In genomic region chr4:115272585-115272984, GRCh38 we compare ENCODE assay signal across 32 cellular contexts.
DNase-seq lines count a peak whose midpoint lies in the region; ATAC-seq and TF ChIP-seq lines count a peak whose summit lies in the region.
"Had no signal": no experiment of that assay in that cellular context is flagged by ENCODE, and none has a peak within 500 bp of the region (broad histone marks: within the 10 kb centered on the region; RNA-seq: fewer than 3 reads in every experiment).

No MANE protein-coding gene starts in this region.

- H3K9me3 Mint-ChIP-seq in H9 = no peaks in the 10 kb centered on the region
- H3K9me3 Mint-ChIP-seq: activated naive CD4-positive, alpha-beta T cell treated with anti-CD3 and anti-CD28 coated beads, Interleukin-2, amount 50 U/mL, for 24 hours; mesothelial cell of epicardium had no signal

- H3K36me3 Mint-ChIP-seq in H9 (ENCODE audit: insufficient read depth in 1 of 3, low read depth in 3 of 3) = no peaks in the 10 kb centered on the region
- H3K36me3 Mint-ChIP-seq: activated naive CD4-positive, alpha-beta T cell treated with anti-CD3 and anti-CD28 coated beads, Interleukin-2, amount 50 U/mL, for 24 hours; mesothelial cell of epicardium; naive B cell had no signal

- H3K79me2 ChIP-seq in OCI-LY7 (ENCODE audit: insufficient read depth, low read depth, low read length) (no peaks in the 10 kb centered on the region), H9 (ENCODE audit: insufficient read depth, low read length) (no peaks in the 10 kb centered on the region)

- no TSS peak for BruUV-seq in OCI-LY7 (replicated peaks; lab: Mats Ljungman, UMichigan)

- H3K14ac ChIP-seq in H9 (ENCODE audit: insufficient read depth, low read length) = no peak overlapping the region

- H3K4me2 ChIP-seq in BLaER1 = peak overlapping the region; percentile 42
- H3K4me2 ChIP-seq in OCI-LY7 (ENCODE audit: low read length) = peak overlapping the region; percentile 6; the same call in 1 of the 2 replicates
- H3K4me2 ChIP-seq in H9 (ENCODE audit: insufficient read depth, insufficient read length, low read length) = no peak overlapping the region

- H4K8ac ChIP-seq in H9 (replicated peaks; ENCODE audit: insufficient read length, low read depth, low read length) = no peak overlapping the region

- POLR2A ChIA-PET in OCI-LY7 (lab: Charles Lee) = no interaction called here

- H4K91ac ChIP-seq in H9 (ENCODE audit: insufficient read length, low read depth, low read length) = no peak overlapping the region

- no peak overlapping the region for H2BK120ac ChIP-seq in H9 (ENCODE audit: low read depth, low read length, poor library complexity, severe bottlenecking)

- no peak overlapping the region for H4K5ac ChIP-seq in H9 (ENCODE audit: insufficient read length, low read depth, low read length)

- no peak overlapping the region for H3K56ac ChIP-seq in H9 (ENCODE audit: insufficient read length, low read depth, low read length)

- H2BK20ac ChIP-seq in H9 (ENCODE audit: low read depth, low read length, poor library complexity, severe bottlenecking) = no peak overlapping the region

- H3K79me1 ChIP-seq in H9 (ENCODE audit: insufficient read depth, low read depth, low read length, poor library complexity, severe bottlenecking) = no peaks in the 10 kb centered on the region

- CTCF ChIA-PET in OCI-LY7 (lab: Charles Lee; ENCODE audit: unreplicated experiment) = no interaction called here

- H3K23ac ChIP-seq in H9 (ENCODE audit: insufficient read length, low read depth, low read length) = no peak overlapping the region

- peaks cover 8 to 9% of the 10 kb centered on the region in 2 experiments for H3K4me1 Mint-ChIP-seq in H9
- H3K4me1 Mint-ChIP-seq: activated naive CD4-positive, alpha-beta T cell treated with anti-CD3 and anti-CD28 coated beads, Interleukin-2, amount 50 U/mL, for 24 hours; mesothelial cell of epicardium had no signal

- no CpG with 5 or more reads among the region's 2 CpGs for WGBS in H9 (ENCODE audit: extremely low coverage, insufficient read length, low lambda C conversion rate)

- H3K23me2 ChIP-seq in H9 (ENCODE audit: insufficient read length, low read depth, low read length, poor library complexity, severe bottlenecking) = no peaks in the 10 kb centered on the region

- H3K27ac Mint-ChIP-seq in H9 = no peak overlapping the region; a peak in 1 of 7 replicates
- H3K27ac Mint-ChIP-seq: activated CD4-positive, alpha-beta T cell treated with anti-CD3 and anti-CD28 coated beads for 36 hours; activated CD8-positive, alpha-beta T cell treated with anti-CD3 and anti-CD28 coated beads, Interleukin-2, amount 10 ng/mL, durations not matched to agents 7 days and 5 days; activated naive CD4-positive, alpha-beta T cell treated with anti-CD3 and anti-CD28 coated beads, Interleukin-2, amount 50 U/mL, for 24 hours; HFFc6; mesothelial cell of epicardium; naive B cell had no signal

- no peak for TF ChIP-seq CTCF in OCI-LY7 (conservative IDR thresholded peaks at IDR 0.05; ENCODE audit: low read length)
- TF ChIP-seq CTCF in H9 (conservative IDR thresholded peaks at IDR 0.05) = no peak

- no peak overlapping the region for H3K4ac ChIP-seq in H9 (ENCODE audit: low read depth, low read length)

- no peaks in the 10 kb centered on the region for H3K9me2 ChIP-seq in OCI-LY7 (ENCODE audit: insufficient read depth, low read length)

- intact Hi-C loops in OCI-LY7 (cut with micrococcal nuclease; ENCODE audit: unreplicated experiment) = no loop called here

- no peak overlapping the region for H3K4me3 Mint-ChIP-seq in H9
- H3K4me3 Mint-ChIP-seq: activated CD4-positive, alpha-beta T cell treated with anti-CD3 and anti-CD28 coated beads for 36 hours; activated CD8-positive, alpha-beta T cell treated with anti-CD3 and anti-CD28 coated beads, Interleukin-2, amount 10 ng/mL, durations not matched to agents 7 days and 5 days; activated naive CD4-positive, alpha-beta T cell treated with anti-CD3 and anti-CD28 coated beads, Interleukin-2, amount 50 U/mL, for 24 hours; HFFc6; mesothelial cell of epicardium; naive B cell had no signal

- no peak overlapping the region for H3K18ac ChIP-seq in H9 (ENCODE audit: insufficient read length, low read depth, low read length)

- H3K9ac ChIP-seq in BLaER1 (no peak overlapping the region), H9 (ENCODE audit: extremely low read depth, insufficient read length, low read length) (no peak overlapping the region)

- no peak overlapping the region for H3K4me3 ChIP-seq in BLaER1
- no peak overlapping the region for H3K4me3 ChIP-seq in OCI-LY7 (ENCODE audit: low read depth, low read length, poor library complexity, severe bottlenecking)
- H3K4me3 ChIP-seq: dorsolateral prefrontal cortex, heart right ventricle, Peyer's patch, prostate gland, tibial artery, vagina had no signal

- no peak for DNase-seq in OCI-LY7 (ENCODE audit: low spot score)
- DNase-seq in H9 = no peak
- DNase-seq in DMS153 (lab: John Stamatoyannopoulos, UW) = no peak
- no peak for DNase-seq in NOMO-1 treated with DMSO at 0.1 percent for 48 hours (lab: John Stamatoyannopoulos, UW; ENCODE audit: unreplicated experiment)
- DNase-seq: activated CD4-positive, alpha-beta T cell treated with anti-CD3 and anti-CD28 coated beads for 36 hours; activated CD8-positive, alpha-beta T cell treated with anti-CD3 and anti-CD28 coated beads, Interleukin-2, amount 10 ng/mL, durations not matched to agents 7 days and 5 days; activated T-cell treated with anti-CD3 and anti-CD28 coated beads for 4 hours; amygdala; CD8-positive, alpha-beta memory T cell; dorsolateral prefrontal cortex; foreskin melanocyte; heart right ventricle; HFFc6; naive B cell; NCI-H1417; NCI-H2029 treated with DMSO at 0.1 percent for 48 hours; NCI-H226; NCI-H69; Peyer's patch; SHP77; stimulated activated CD4-positive, alpha-beta T cell treated with anti-CD3 and anti-CD28 coated beads, Interleukin-12 subunit alpha, Interleukin-12 subunit beta, amount 100 ng/mL, for 4 hours; stimulated activated CD4-positive, alpha-beta T cell treated with anti-CD3 and anti-CD28 coated beads, Interleukin-2, amount 100 ng/mL, for 48 hours; tibial artery had no signal

- no peaks in the 10 kb centered on the region for H3K27me3 Mint-ChIP-seq in H9 (ENCODE audit: low read depth)
- H3K27me3 Mint-ChIP-seq: activated CD4-positive, alpha-beta T cell treated with anti-CD3 and anti-CD28 coated beads for 36 hours; activated naive CD4-positive, alpha-beta T cell treated with anti-CD3 and anti-CD28 coated beads, Interleukin-2, amount 50 U/mL, for 24 hours; naive B cell had no signal

- no peak overlapping the region for H2BK12ac ChIP-seq in H9 (ENCODE audit: insufficient read length, low read depth, low read length)

- H2BK15ac ChIP-seq in H9 (ENCODE audit: low read depth, low read length) = no peak overlapping the region

- H4K20me1 ChIP-seq in BLaER1 = no peaks in the 10 kb centered on the region
- no peaks in the 10 kb centered on the region for H4K20me1 ChIP-seq in OCI-LY7 (ENCODE audit: insufficient read depth, low read length)
- H4K20me1 ChIP-seq in H9 (ENCODE audit: control insufficient read depth, insufficient read depth, insufficient read length) = no peaks in the 10 kb centered on the region

- H3K27ac ChIP-seq in BLaER1 = peak overlapping the region; percentile 58; the same call in 1 of the 2 replicates
- H3K27ac ChIP-seq in OCI-LY7 (ENCODE audit: low read depth, low read length, poor library complexity, severe bottlenecking) = no peak overlapping the region
- H3K27ac ChIP-seq in H9 (ENCODE audit: insufficient read length, low read depth, low read length) = no peak overlapping the region
- H3K27ac ChIP-seq: dorsolateral prefrontal cortex, heart right ventricle, Peyer's patch, prostate gland, tibial artery, vagina had no signal

- H3K9me3 ChIP-seq in BLaER1 = no peaks in the 10 kb centered on the region
- H3K9me3 ChIP-seq in OCI-LY7 (ENCODE audit: low read length) = peaks cover 5% of the 10 kb centered on the region; the same call in 1 of the 2 replicates
- H3K9me3 ChIP-seq in H9 (ENCODE audit: control insufficient read depth, low read depth, low read length) = no peaks in the 10 kb centered on the region
- H3K9me3 ChIP-seq: heart right ventricle, Peyer's patch, prostate gland, tibial artery, vagina had no signal

- H3K27me3 ChIP-seq in BLaER1 (no peaks in the 10 kb centered on the region), H9 (ENCODE audit: insufficient read depth, low read length) (no peaks in the 10 kb centered on the region)
- H3K27me3 ChIP-seq: dorsolateral prefrontal cortex, heart right ventricle, Peyer's patch, tibial artery, vagina had no signal

- H3K36me3 ChIP-seq in BLaER1 (no peaks in the 10 kb centered on the region; the same call in 1 of the 2 replicates), OCI-LY7 (ENCODE audit: insufficient read depth, low read length) (peaks cover 5% of the 10 kb centered on the region; the same call in 1 of the 2 replicates)
- H3K36me3 ChIP-seq: heart right ventricle, Peyer's patch, prostate gland, tibial artery, vagina had no signal

- peaks cover 42% of the 10 kb centered on the region for H3K4me1 ChIP-seq in BLaER1
- H3K4me1 ChIP-seq in OCI-LY7 (ENCODE audit: insufficient read depth, low read length, poor library complexity, severe bottlenecking) = peaks cover 59% of the 10 kb centered on the region
- H3K4me1 ChIP-seq in H9 (ENCODE audit: insufficient read depth, low read length) = no peaks in the 10 kb centered on the region
- H3K4me1 ChIP-seq: Peyer's patch, prostate gland, tibial artery, vagina had no signal

- H2AFZ ChIP-seq in OCI-LY7 (ENCODE audit: low read length) (peak overlapping the region; percentile 80), H9 (ENCODE audit: low read length) (no peak overlapping the region)

- H2AK5ac ChIP-seq in H9 (ENCODE audit: insufficient read length, low read length) = no peak overlapping the region

- no peak overlapping the region for H3T11ph ChIP-seq in H9 (ENCODE audit: low read length)

- ATAC-seq in GM21529 (IDR thresholded peaks at IDR 0.05; ENCODE audit: unreplicated experiment) = peak; percentile 30
- peak; percentile 33 for ATAC-seq in HG03280 (IDR thresholded peaks at IDR 0.05; ENCODE audit: unreplicated experiment)
- no peak for ATAC-seq in HG03159 (IDR thresholded peaks at IDR 0.05; ENCODE audit: unreplicated experiment)
- ATAC-seq: activated CD8-positive, alpha-beta T cell treated with anti-CD3 and anti-CD28 coated beads, Interleukin-2, amount 10 ng/mL, durations not matched to agents 7 days and 5 days; heart right ventricle; sciatic nerve had no signal

- no peak overlapping the region for H2BK5ac ChIP-seq in H9 (ENCODE audit: insufficient read length, low read length)
